19 cellular contexts compared by ENCODE assay signal in genomic region chr12:1310684-1311083, GRCh38.
A peak's percentile ranks its signal among the peaks of the same experiment; 100 is the strongest.
DNase-seq lines count a peak whose midpoint lies in the region; ATAC-seq and TF ChIP-seq lines count a peak whose summit lies in the region.
"Had no signal": no experiment of that assay in that cellular context is flagged by ENCODE, and none has a peak within 500 bp of the region (broad histone marks: within the 10 kb centered on the region; RNA-seq: fewer than 3 reads in every experiment).

No MANE protein-coding gene starts in this region.

- H3K27me3 Mint-ChIP-seq in CD8-positive, alpha-beta T cell (ENCODE audit: low read depth), result no peaks in the 10 kb centered on the region
- no peaks in the 10 kb centered on the region for H3K27me3 Mint-ChIP-seq in nephron progenitor cell (ENCODE audit: low read depth, poor library complexity)
- H3K27me3 Mint-ChIP-seq in natural killer cell treated with Interleukin-12 subunit alpha and Interleukin-12 subunit beta and Interleukin-15 and Interleukin-18, amount 100 ng/mL, for 72 hours, result no peaks in the 10 kb centered on the region
- H3K27me3 Mint-ChIP-seq: CD8-positive, alpha-beta memory T cell had no signal

- H3K27ac ChIP-seq in CD8-positive, alpha-beta T cell (ENCODE audit: low read depth, low read length), result no peak overlapping the region
- H3K27ac ChIP-seq in heart right ventricle (peak overlapping the region in 1 of 10 donors; percentile 6), breast epithelium (no peak overlapping the region)
- H3K27ac ChIP-seq: BLaER1, SJSA1 had no signal

- no peak for ATAC-seq in CD8-positive, alpha-beta T cell
- ATAC-seq in heart right ventricle (peak in 6 of 8 donors; percentile 36 to 69 (median 49)), GM18502 (IDR thresholded peaks at IDR 0.05; ENCODE audit: poor library complexity, unreplicated experiment) (no peak), GM18861 (IDR thresholded peaks at IDR 0.05; ENCODE audit: unreplicated experiment) (no peak)
- ATAC-seq in natural killer cell treated with Interleukin-12 subunit alpha and Interleukin-12 subunit beta and Interleukin-15 and Interleukin-18, amount 100 ng/mL, for 72 hours, result no peak

- CTCF ChIA-PET in CD8-positive, alpha-beta T cell (lab: Charles Lee), result no interaction called here

- H3K36me3 ChIP-seq in CD8-positive, alpha-beta T cell (ENCODE audit: insufficient read depth, low read length), result no peaks in the 10 kb centered on the region
- H3K36me3 ChIP-seq in heart right ventricle (peaks cover 0 to 22% (median 0%) of the 10 kb centered on the region in 9 donors), breast epithelium (no peaks in the 10 kb centered on the region)
- H3K36me3 ChIP-seq: SJSA1 had no signal

- DNase-seq in CD8-positive, alpha-beta T cell, result no peak
- peak; percentile 72 for DNase-seq in NAMALWA (ENCODE audit: low spot score)
- no peak for DNase-seq in heart right ventricle
- DNase-seq in nephron progenitor cell, result no peak
- no peak for DNase-seq in natural killer cell treated with Interleukin-12 subunit alpha and Interleukin-12 subunit beta and Interleukin-15 and Interleukin-18, amount 100 ng/mL, for 72 hours (ENCODE audit: low spot score)
- no peak for DNase-seq in breast epithelium (ENCODE audit: low spot score in 2 of 2)
- DNase-seq: CD8-positive, alpha-beta memory T cell; H9; KG1; MV-4-11; NCI-H1417; NCI-H187 treated with DMSO at 0.1 percent for 48 hours; NCI-H2227 treated with DMSO at 0.1 percent for 48 hours; NCI-H524; NCI-H82 had no signal

- no peaks in the 10 kb centered on the region for H3K4me1 Mint-ChIP-seq in CD8-positive, alpha-beta T cell (ENCODE audit: low read depth)
- H3K4me1 Mint-ChIP-seq in nephron progenitor cell, result peaks cover 61% of the 10 kb centered on the region
- H3K4me1 Mint-ChIP-seq in natural killer cell treated with Interleukin-12 subunit alpha and Interleukin-12 subunit beta and Interleukin-15 and Interleukin-18, amount 100 ng/mL, for 72 hours (ENCODE audit: low read depth in 2 of 2), result peaks cover 0 to 3% of the 10 kb centered on the region in 2 donors
- H3K4me1 Mint-ChIP-seq: CD8-positive, alpha-beta memory T cell; H9 had no signal

- no peaks in the 10 kb centered on the region for H3K27me3 ChIP-seq in CD8-positive, alpha-beta T cell (ENCODE audit: insufficient read depth, low read length)
- H3K27me3 ChIP-seq in heart right ventricle, result no peaks in the 10 kb centered on the region
- H3K27me3 ChIP-seq in breast epithelium, result no peaks in the 10 kb centered on the region
- H3K27me3 ChIP-seq: BLaER1, SJSA1 had no signal

- intact Hi-C loops in CD8-positive, alpha-beta T cell (cut with DNase I, micrococcal nuclease), result no loop called here
- intact Hi-C loops in heart right ventricle (cut with DNase I) (no loop called here), breast epithelium (cut with DNase I; ENCODE audit: low total_unique reads) (no loop called here)

- TF ChIP-seq POLR2A in breast epithelium (IDR thresholded peaks at IDR 0.05), result no peak

- H3K9me3 ChIP-seq in CD8-positive, alpha-beta T cell (ENCODE audit: low read length), result no peaks in the 10 kb centered on the region
- H3K9me3 ChIP-seq in heart right ventricle, result peaks cover 0 to 21% (median 12%) of the 10 kb centered on the region in 11 donors
- no peaks in the 10 kb centered on the region for H3K9me3 ChIP-seq in breast epithelium

- no peaks in the 10 kb centered on the region for H3K4me1 ChIP-seq in CD8-positive, alpha-beta T cell (ENCODE audit: insufficient read depth, low read length)
- H3K4me1 ChIP-seq in heart right ventricle, result peaks cover 0 to 60% (median 27%) of the 10 kb centered on the region in 9 donors
- H3K4me1 ChIP-seq in breast epithelium, result no peaks in the 10 kb centered on the region
- H3K4me1 ChIP-seq: SJSA1 had no signal

- H3K4me3 ChIP-seq in CD8-positive, alpha-beta T cell (ENCODE audit: low read depth, low read length), result no peak overlapping the region
- H3K4me3 ChIP-seq in heart right ventricle (no peak overlapping the region), breast epithelium (no peak overlapping the region)
- H3K4me3 ChIP-seq: BLaER1, SJSA1 had no signal

- no peak overlapping the region for H3K4me3 Mint-ChIP-seq in CD8-positive, alpha-beta T cell
- H3K4me3 Mint-ChIP-seq in nephron progenitor cell, result no peak overlapping the region
- H3K4me3 Mint-ChIP-seq in natural killer cell treated with Interleukin-12 subunit alpha and Interleukin-12 subunit beta and Interleukin-15 and Interleukin-18, amount 100 ng/mL, for 72 hours, result no peak overlapping the region
- H3K4me3 Mint-ChIP-seq: CD8-positive, alpha-beta memory T cell; H9 had no signal

- H3K9me3 Mint-ChIP-seq in CD8-positive, alpha-beta T cell, result peaks cover 7% of the 10 kb centered on the region
- peaks cover 19% of the 10 kb centered on the region for H3K9me3 Mint-ChIP-seq in nephron progenitor cell
- no peaks in the 10 kb centered on the region for H3K9me3 Mint-ChIP-seq in natural killer cell treated with Interleukin-12 subunit alpha and Interleukin-12 subunit beta and Interleukin-15 and Interleukin-18, amount 100 ng/mL, for 72 hours
- H3K9me3 Mint-ChIP-seq: H9 had no signal

- TF ChIP-seq CTCF in CD8-positive, alpha-beta T cell (IDR thresholded peaks at IDR 0.05), result no peak
- TF ChIP-seq CTCF in heart right ventricle (IDR thresholded peaks at IDR 0.05) (no peak), nephron progenitor cell (IDR thresholded peaks at IDR 0.05) (no peak), breast epithelium (IDR thresholded peaks at IDR 0.05) (no peak)

- POLR2A ChIA-PET in CD8-positive, alpha-beta T cell (lab: Charles Lee), result no interaction called here

- H3K27ac Mint-ChIP-seq in CD8-positive, alpha-beta T cell, result peak overlapping the region; percentile 73
- H3K27ac Mint-ChIP-seq in nephron progenitor cell, result peak overlapping the region; percentile 23
- no peak overlapping the region for H3K27ac Mint-ChIP-seq in natural killer cell treated with Interleukin-12 subunit alpha and Interleukin-12 subunit beta and Interleukin-15 and Interleukin-18, amount 100 ng/mL, for 72 hours
- H3K27ac Mint-ChIP-seq: H9 had no signal

- WGBS in heart right ventricle, 2 donors, result 36 to 54% methylated on average over 4 of the region's 4 CpGs

- peaks cover 56% of the 10 kb centered on the region for H3K36me3 Mint-ChIP-seq in CD8-positive, alpha-beta T cell
- peaks cover 45% of the 10 kb centered on the region for H3K36me3 Mint-ChIP-seq in nephron progenitor cell (ENCODE audit: low read depth)
- no peaks in the 10 kb centered on the region for H3K36me3 Mint-ChIP-seq in natural killer cell treated with Interleukin-12 subunit alpha and Interleukin-12 subunit beta and Interleukin-15 and Interleukin-18, amount 100 ng/mL, for 72 hours

Comparison
In these comparisons a context has a peak if more than half of its experiments do, and no peak if none do; other contexts are left out.
1. ATAC-seq: peak in heart right ventricle (6 of 8); none in CD8-positive, alpha-beta T cell (single experiment), natural killer cell treated with Interleukin-12 subunit alpha and Interleukin-12 subunit beta and Interleukin-15 and Interleukin-18, amount 100 ng/mL, for 72 hours (0 of 2), GM18502 (single experiment) and GM18861 (single experiment).
2. H3K27ac Mint-ChIP-seq: peak in CD8-positive, alpha-beta T cell (single experiment) and nephron progenitor cell (single experiment); none in natural killer cell treated with Interleukin-12 subunit alpha and Interleukin-12 subunit beta and Interleukin-15 and Interleukin-18, amount 100 ng/mL, for 72 hours (0 of 2).